ENCODE assay signal across 19 cellular contexts in the genomic region with DNA sequence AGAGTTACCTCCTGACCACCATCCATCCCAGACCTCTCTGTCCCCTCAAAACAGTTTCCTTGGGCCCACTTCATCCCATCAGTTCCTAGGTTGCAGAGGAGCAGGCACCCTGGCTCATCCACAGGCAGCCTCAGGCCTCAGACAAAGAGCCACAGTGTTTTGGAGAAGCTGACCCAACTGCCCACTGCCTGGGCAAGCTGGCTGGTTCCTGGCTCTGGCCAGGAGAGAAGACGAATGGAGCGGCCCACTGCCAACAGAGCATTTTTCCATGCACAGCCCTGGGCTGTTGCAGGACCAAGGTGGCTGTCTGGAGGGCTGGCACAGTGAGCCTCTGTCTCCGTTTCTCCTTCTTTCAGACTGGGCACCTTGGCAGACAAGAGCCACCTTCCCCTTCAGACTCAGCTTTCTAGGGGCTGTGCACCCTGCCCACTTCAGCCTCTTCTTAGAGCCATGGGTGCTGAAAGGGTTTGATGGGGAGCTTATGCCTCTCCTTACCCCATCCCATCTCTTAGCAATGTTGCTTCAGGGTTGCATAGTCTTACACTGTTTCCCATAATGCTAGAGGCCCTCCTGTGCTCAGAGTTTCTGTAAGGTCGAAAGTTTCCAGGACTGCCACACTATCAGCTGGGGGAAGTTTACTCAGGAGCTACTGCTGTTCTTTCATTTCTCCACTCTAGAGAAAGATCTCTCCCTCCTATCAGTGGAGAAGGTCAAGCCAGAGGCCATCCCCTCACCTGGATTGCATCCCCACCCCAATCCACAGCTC. TPM values are rescaled to one million over a fixed set of nuclear protein-coding genes. Genes with fewer than 3 reads are reported as not detected.
A peak's percentile ranks its signal among the peaks of the same experiment; 100 is the strongest.
DNase-seq lines count a peak whose midpoint lies in the region; ATAC-seq, FAIRE-seq and TF ChIP-seq lines count a peak whose summit lies in the region.
"Had no signal": no experiment of that assay in that cellular context is flagged by ENCODE, and none has a peak within 500 bp of the region (broad histone marks: within the 10 kb centered on the region; RNA-seq: fewer than 3 reads in every experiment).

No MANE protein-coding gene starts in this region.

- H3K27me3 Mint-ChIP-seq in activated CD4-positive, alpha-beta T cell treated with anti-CD3 and anti-CD28 coated beads, Interleukin-2, amount 10 ng/mL, durations not matched to agents 24 days and 14 days: peaks cover 13% of the 10 kb centered on the region
- peaks cover 30% of the 10 kb centered on the region for H3K27me3 Mint-ChIP-seq in CD8-positive, alpha-beta T cell (ENCODE audit: low read depth)
- peaks cover 12% of the 10 kb centered on the region for H3K27me3 Mint-ChIP-seq in chondrocyte (ENCODE audit: low read depth)

- H3K27ac ChIP-seq in pancreas (no peak overlapping the region), tibial artery (peak overlapping the region; percentile 90)
- no peak overlapping the region for H3K27ac ChIP-seq in CD8-positive, alpha-beta T cell (ENCODE audit: low read depth, low read length)
- H3K27ac ChIP-seq: 22Rv1, C4-2B, foreskin keratinocyte had no signal

- peak overlapping the region; percentile 61 for H3K27ac Mint-ChIP-seq in activated CD4-positive, alpha-beta T cell treated with anti-CD3 and anti-CD28 coated beads, Interleukin-2, amount 10 ng/mL, durations not matched to agents 24 days and 14 days
- H3K27ac Mint-ChIP-seq in CD8-positive, alpha-beta T cell: no peak overlapping the region
- no peak overlapping the region for H3K27ac Mint-ChIP-seq in chondrocyte (ENCODE audit: unreplicated experiment)
- H3K27ac Mint-ChIP-seq: GM23338 had no signal

- DNase-seq in activated CD4-positive, alpha-beta T cell treated with anti-CD3 and anti-CD28 coated beads, Interleukin-2, amount 10 ng/mL, durations not matched to agents 24 days and 14 days: no peak
- no peak for DNase-seq in activated CD4-positive, alpha-beta T cell treated with anti-CD3 and anti-CD28 coated beads for 48 hours
- peak in 41 of 42 donors; percentile 32 to 83 (median 61) for DNase-seq in head of caudate nucleus
- no peak for DNase-seq in pancreas
- no peak for DNase-seq in tibial artery
- DNase-seq in CD8-positive, alpha-beta T cell: no peak
- no peak for DNase-seq in chondrocyte (ENCODE audit: low spot score)
- DNase-seq: activated naive CD4-positive, alpha-beta T cell; foreskin keratinocyte; MG63; NCI-H2081 treated with DMSO at 0.1 percent for 48 hours; NCI-H82; stimulated activated CD4-positive, alpha-beta T cell treated with anti-CD3 and anti-CD28 coated beads, Interleukin-4, amount 100 ng/mL, for 1 hour had no signal

- intact Hi-C loops in activated CD4-positive, alpha-beta T cell treated with anti-CD3 and anti-CD28 coated beads, Interleukin-2, amount 10 ng/mL, durations not matched to agents 24 days and 14 days (cut with micrococcal nuclease): loop anchor here (5.0 to 10.0 kb wide), 2 partner anchors 62 to 355 kb away; no protein-coding TSS in a partner anchor
- intact Hi-C loops in head of caudate nucleus (cut with DNase I) (no loop called here), pancreas (cut with DNase I) (loop anchor here in 2 of 3 donors (10.0 kb wide), 2 partner anchors 95 to 135 kb away; no protein-coding TSS in a partner anchor), tibial artery (cut with DNase I; ENCODE audit: low total_unique reads) (loop anchor here (10.0 kb wide), 1 partner anchor 355 kb away; no protein-coding TSS in a partner anchor)
- intact Hi-C loops in CD8-positive, alpha-beta T cell (cut with DNase I, micrococcal nuclease): no loop called here

- no peaks in the 10 kb centered on the region for H3K9me3 ChIP-seq in pancreas
- no peaks in the 10 kb centered on the region for H3K9me3 ChIP-seq in tibial artery
- H3K9me3 ChIP-seq in CD8-positive, alpha-beta T cell (ENCODE audit: low read length): no peaks in the 10 kb centered on the region
- H3K9me3 ChIP-seq: MG63 had no signal

- CTCF ChIA-PET in CD8-positive, alpha-beta T cell (lab: Charles Lee): interaction anchor here (7.7 to 22.7 kb wide), 2 partner anchors 10 to 76 kb away, joined by 58 to 908 read pairs; no protein-coding TSS in a partner anchor

- TF ChIP-seq CTCF in pancreas (IDR thresholded peaks at IDR 0.05): no peak
- no peak for TF ChIP-seq CTCF in tibial artery (IDR thresholded peaks at IDR 0.05)
- no peak for TF ChIP-seq CTCF in CD8-positive, alpha-beta T cell (IDR thresholded peaks at IDR 0.05)
- no peak for TF ChIP-seq CTCF in chondrocyte (IDR thresholded peaks at IDR 0.05)

- H3K36me3 Mint-ChIP-seq in activated CD4-positive, alpha-beta T cell treated with anti-CD3 and anti-CD28 coated beads, Interleukin-2, amount 10 ng/mL, durations not matched to agents 24 days and 14 days (ENCODE audit: low read depth): no peaks in the 10 kb centered on the region
- H3K36me3 Mint-ChIP-seq in CD8-positive, alpha-beta T cell: no peaks in the 10 kb centered on the region
- no peaks in the 10 kb centered on the region for H3K36me3 Mint-ChIP-seq in chondrocyte (ENCODE audit: low read depth)

- H3K27me3 ChIP-seq in pancreas: no peaks in the 10 kb centered on the region
- no peaks in the 10 kb centered on the region for H3K27me3 ChIP-seq in tibial artery
- no peaks in the 10 kb centered on the region for H3K27me3 ChIP-seq in CD8-positive, alpha-beta T cell (ENCODE audit: insufficient read depth, low read length)

- H3K36me3 ChIP-seq in pancreas (no peaks in the 10 kb centered on the region), tibial artery (peaks cover 6 to 17% (median 12%) of the 10 kb centered on the region in 3 donors)
- no peaks in the 10 kb centered on the region for H3K36me3 ChIP-seq in CD8-positive, alpha-beta T cell (ENCODE audit: insufficient read depth, low read length)
- H3K36me3 ChIP-seq: MG63 had no signal

- ATAC-seq in pancreas: peak; percentile 41 to 74 (median 58)
- no peak for ATAC-seq in CD8-positive, alpha-beta T cell
- ATAC-seq in HG02571 (IDR thresholded peaks at IDR 0.05; ENCODE audit: unreplicated experiment): no peak
- ATAC-seq: foreskin keratinocyte had no signal

- peaks cover 6% of the 10 kb centered on the region for H3K4me1 Mint-ChIP-seq in activated CD4-positive, alpha-beta T cell treated with anti-CD3 and anti-CD28 coated beads, Interleukin-2, amount 10 ng/mL, durations not matched to agents 24 days and 14 days
- peaks cover 2% of the 10 kb centered on the region for H3K4me1 Mint-ChIP-seq in CD8-positive, alpha-beta T cell (ENCODE audit: low read depth)
- peaks cover 20% of the 10 kb centered on the region for H3K4me1 Mint-ChIP-seq in chondrocyte (ENCODE audit: low read depth)

- 46 to 56% methylated on average over 4 of the region's 4 CpGs for WGBS in pancreas, 2 donors

- POLR2A ChIA-PET in CD8-positive, alpha-beta T cell (lab: Charles Lee): interaction anchor here (0.7 kb wide), 1 partner anchor 12 kb away, joined by 3 read pairs; no protein-coding TSS in a partner anchor

- H3K4me3 Mint-ChIP-seq in activated CD4-positive, alpha-beta T cell treated with anti-CD3 and anti-CD28 coated beads, Interleukin-2, amount 10 ng/mL, durations not matched to agents 24 days and 14 days: no peak overlapping the region
- no peak overlapping the region for H3K4me3 Mint-ChIP-seq in CD8-positive, alpha-beta T cell
- no peak overlapping the region for H3K4me3 Mint-ChIP-seq in chondrocyte (ENCODE audit: unreplicated experiment)
- H3K4me3 Mint-ChIP-seq: GM23338 had no signal

- no peak overlapping the region for H3K4me3 ChIP-seq in pancreas
- H3K4me3 ChIP-seq in tibial artery: peak overlapping the region; percentile 54 to 56
- H3K4me3 ChIP-seq in CD8-positive, alpha-beta T cell (ENCODE audit: low read depth, low read length): no peak overlapping the region
- H3K4me3 ChIP-seq: MG63 had no signal

- FAIRE-seq in pancreas (lab: Jason Lieb, UNC): no peak
- FAIRE-seq: islet of Langerhans, RCC 7860 had no signal

- H3K9me3 Mint-ChIP-seq in activated CD4-positive, alpha-beta T cell treated with anti-CD3 and anti-CD28 coated beads, Interleukin-2, amount 10 ng/mL, durations not matched to agents 24 days and 14 days: no peaks in the 10 kb centered on the region
- no peaks in the 10 kb centered on the region for H3K9me3 Mint-ChIP-seq in CD8-positive, alpha-beta T cell
- H3K9me3 Mint-ChIP-seq in chondrocyte (ENCODE audit: low read depth): no peaks in the 10 kb centered on the region
- H3K9me3 Mint-ChIP-seq: GM23338 had no signal

- H3K4me1 ChIP-seq in pancreas (peaks cover 0 to 8% (median 0%) of the 10 kb centered on the region in 3 donors), tibial artery (peaks cover 0 to 77% (median 46%) of the 10 kb centered on the region in 4 donors)
- H3K4me1 ChIP-seq in CD8-positive, alpha-beta T cell (ENCODE audit: insufficient read depth, low read length): no peaks in the 10 kb centered on the region
- H3K4me1 ChIP-seq: foreskin keratinocyte had no signal

RNA-seq across cellular contexts. Expression of gene FMOD, which starts 1.0 kb away (rescaled TPM):
- 1.4 and 1.9 TPM in 2 replicates for total RNA-seq in activated CD4-positive, alpha-beta T cell treated with anti-CD3 and anti-CD28 coated beads, Interleukin-2, amount 10 ng/mL, durations not matched to agents 24 days and 14 days
- total RNA-seq in pancreas: 10 to 100 TPM in 4 of 6 donors, 1 to 10 TPM in 2; 4.3 to 14.6 (median 11.1) TPM
- polyA plus RNA-seq in pancreas: 1 to 10 TPM; 3.8 to 6.5 TPM
- total RNA-seq in CD8-positive, alpha-beta T cell: not detected
- 0.47 to 0.92 TPM (median 0.85 TPM) in 3 replicates for total RNA-seq in chondrocyte

RNA-seq across cellular contexts. Expression of gene BTG2, which starts 44.6 kb away (rescaled TPM):
- 106 and 108 TPM in 2 replicates for total RNA-seq in activated CD4-positive, alpha-beta T cell treated with anti-CD3 and anti-CD28 coated beads, Interleukin-2, amount 10 ng/mL, durations not matched to agents 24 days and 14 days
- total RNA-seq in pancreas (100 to 1,000 TPM in 5 of 6 donors, 10 to 100 TPM in 1; 83.1 to 452 (median 192) TPM), chondrocyte (33.2 to 41.3 TPM (median 39.9 TPM) in 3 replicates)
- 100 to 1,000 TPM; 143 to 197 TPM for polyA plus RNA-seq in pancreas
- total RNA-seq in CD8-positive, alpha-beta T cell: 100 to 1,000 TPM; 751 to 765 TPM

Comparison
In these comparisons a context has a peak if more than half of its experiments do, and no peak if none do; other contexts are left out.
1. DNase-seq: peak in head of caudate nucleus (41 of 42); none in activated CD4-positive, alpha-beta T cell treated with anti-CD3 and anti-CD28 coated beads, Interleukin-2, amount 10 ng/mL, durations not matched to agents 24 days and 14 days (single experiment), activated CD4-positive, alpha-beta T cell treated with anti-CD3 and anti-CD28 coated beads for 48 hours (single experiment), pancreas (0 of 6), tibial artery (0 of 2), CD8-positive, alpha-beta T cell (0 of 7) and chondrocyte (single experiment).
2. ATAC-seq: peak in pancreas (4 of 4); none in CD8-positive, alpha-beta T cell (single experiment) and HG02571 (single experiment).
3. H3K27ac ChIP-seq: peak in tibial artery (2 of 2); none in pancreas (0 of 4) and CD8-positive, alpha-beta T cell (single experiment).
4. H3K4me3 ChIP-seq: peak in tibial artery (2 of 2); none in pancreas (0 of 4) and CD8-positive, alpha-beta T cell (single experiment).
5. intact Hi-C loops: an anchor here in activated CD4-positive, alpha-beta T cell treated with anti-CD3 and anti-CD28 coated beads, Interleukin-2, amount 10 ng/mL, durations not matched to agents 24 days and 14 days (5.0 to 10.0 kb wide), pancreas (10.0 kb wide) and tibial artery (10.0 kb wide); none called in head of caudate nucleus and CD8-positive, alpha-beta T cell.